In genomic region chrX:97691901-97692455, GRCh38 we compare ENCODE assay signal across 23 cellular contexts.
A peak's percentile ranks its signal among the peaks of the same experiment; 100 is the strongest.
DNase-seq lines count a peak whose midpoint lies in the region; ATAC-seq, FAIRE-seq and TF ChIP-seq lines count a peak whose summit lies in the region.
"Had no signal": no experiment of that assay in that cellular context is flagged by ENCODE, and none has a peak within 500 bp of the region (broad histone marks: within the 10 kb centered on the region; RNA-seq: fewer than 3 reads in every experiment).

No MANE protein-coding gene starts in this region.

- POLR2A ChIA-PET in endothelial cell of umbilical vein (lab: Charles Lee), result no interaction called here

- ATAC-seq in GM23338, result no peak

- dilution Hi-C loops in endothelial cell of umbilical vein (cut with MboI; ENCODE audit: extremely low pct_ligation_motif_present, low sequenced_read_pairs), result no loop called here

- H2AFZ ChIP-seq in GM23338 (no peak overlapping the region), endothelial cell of umbilical vein (ENCODE audit: low read depth, low read length) (no peak overlapping the region)

- TF ChIP-seq CTCF in GM23338 (conservative IDR thresholded peaks at IDR 0.05; ENCODE audit: low read depth in 2 of 2) (no peak), WERI-Rb-1 (IDR thresholded peaks at IDR 0.05; ENCODE audit: low read depth, low read length) (no peak), endothelial cell of umbilical vein (IDR thresholded peaks at IDR 0.05; ENCODE audit: extremely low read depth in 1 of 2, insufficient read depth in 1 of 2, low read depth in 1 of 2, low read length in 2 of 2) (no peak), mesothelial cell of epicardium (IDR thresholded peaks at IDR 0.05; ENCODE audit: unreplicated experiment) (no peak), brain microvascular endothelial cell (IDR thresholded peaks at IDR 0.05; ENCODE audit: low read depth, low read length, missing control alignments) (no peak), ascending aorta (IDR thresholded peaks at IDR 0.05) (no peak)

- H3K9ac ChIP-seq in endothelial cell of umbilical vein (replicated peaks; ENCODE audit: extremely low read depth, insufficient read depth, low read length), result peak overlapping the region; percentile 16

- H3K4me1 Mint-ChIP-seq in GM23338 (peaks cover 18% of the 10 kb centered on the region), mesothelial cell of epicardium (peaks cover 16% of the 10 kb centered on the region)
- H3K4me1 Mint-ChIP-seq: B cell had no signal

- H3K27ac Mint-ChIP-seq in GM23338 (no peak overlapping the region), mesothelial cell of epicardium (peak overlapping the region; percentile 63)
- H3K27ac Mint-ChIP-seq: B cell, CD14-positive monocyte had no signal

- H3K4me3 ChIP-seq in GM23338, result no peak overlapping the region
- 0 out of 2 replicates have a peak overlapping the region, but pooled peaks have one; percentile 14 for H3K4me3 ChIP-seq in WERI-Rb-1 (ENCODE audit: low read depth, low read length)
- H3K4me3 ChIP-seq in endothelial cell of umbilical vein (replicated peaks in 1 of 3; ENCODE audit: insufficient read depth in 1 of 3, low read depth in 1 of 3, low read length in 3 of 3), result no peak overlapping the region
- H3K4me3 ChIP-seq in brain microvascular endothelial cell (ENCODE audit: low read depth, low read length), result no peak overlapping the region
- no peak overlapping the region for H3K4me3 ChIP-seq in ascending aorta
- H3K4me3 ChIP-seq: Peyer's patch, SJCRH30 had no signal

- H3K27me3 ChIP-seq in GM23338 (ENCODE audit: insufficient read depth), result no peaks in the 10 kb centered on the region
- H3K27me3 ChIP-seq in WERI-Rb-1 (ENCODE audit: insufficient read depth, low read depth, severe bottlenecking), result no peaks in the 10 kb centered on the region
- H3K27me3 ChIP-seq in endothelial cell of umbilical vein (ENCODE audit: control insufficient read depth in 2 of 2, insufficient read depth in 2 of 2, low read length in 2 of 2), result no peaks in the 10 kb centered on the region
- H3K27me3 ChIP-seq in brain microvascular endothelial cell (replicated peaks), result no peaks in the 10 kb centered on the region
- no peaks in the 10 kb centered on the region for H3K27me3 ChIP-seq in ascending aorta
- H3K27me3 ChIP-seq: Peyer's patch, SJCRH30 had no signal

- H3K27me3 Mint-ChIP-seq in GM23338 (ENCODE audit: insufficient read depth, low read depth, poor library complexity) (no peaks in the 10 kb centered on the region), mesothelial cell of epicardium (ENCODE audit: low read depth) (no peaks in the 10 kb centered on the region)
- H3K27me3 Mint-ChIP-seq: B cell had no signal

- in situ Hi-C loops in brain microvascular endothelial cell (cut with HindIII; ENCODE audit: low pct_ligation_motif_present, low sequenced_read_pairs), result no loop called here

- H3K4me3 Mint-ChIP-seq in GM23338 (no peak overlapping the region), mesothelial cell of epicardium (no peak overlapping the region)
- H3K4me3 Mint-ChIP-seq: B cell, CD14-positive monocyte had no signal

- H3K9me2 ChIP-seq in GM23338 (ENCODE audit: insufficient read depth), result no peaks in the 10 kb centered on the region

- H3F3A ChIP-seq in GM23338 (replicated peaks; ENCODE audit: low read depth), result no peaks in the 10 kb centered on the region

- H3K36me3 ChIP-seq in GM23338 (ENCODE audit: insufficient read depth) (no peaks in the 10 kb centered on the region), WERI-Rb-1 (no peaks in the 10 kb centered on the region), endothelial cell of umbilical vein (ENCODE audit: control insufficient read depth in 2 of 2, extremely low read depth in 1 of 2, insufficient read depth in 2 of 2, low read length in 2 of 2) (no peaks in the 10 kb centered on the region), brain microvascular endothelial cell (replicated peaks) (no peaks in the 10 kb centered on the region), ascending aorta (no peaks in the 10 kb centered on the region)
- H3K36me3 ChIP-seq: Peyer's patch, SJCRH30 had no signal

- no peak for DNase-seq in GM23338 (ENCODE audit: low spot score)
- no peak for DNase-seq in WERI-Rb-1
- peak; percentile 50 for DNase-seq in endothelial cell of umbilical vein (ENCODE audit: low read depth, low spot score)
- no peak for DNase-seq in mesothelial cell of epicardium (ENCODE audit: low spot score in 2 of 2, unreplicated experiment in 2 of 2)
- no peak for DNase-seq in brain microvascular endothelial cell
- DNase-seq in ascending aorta (ENCODE audit: low spot score in 2 of 2), result no peak
- no peak for DNase-seq in NCI-H1694 treated with DMSO at 0.1 percent for 48 hours (lab: John Stamatoyannopoulos, UW)
- no peak for DNase-seq in activated CD4-positive, alpha-beta T cell treated with anti-CD3 and anti-CD28 coated beads, Interleukin-2, amount 50 U/mL, for 4 hours
- DNase-seq: DMS79 treated with DMSO at 0.1 percent for 48 hours, HCEC 1CT, MV-4-11, NCI-H1105 treated with DMSO at 0.1 percent for 48 hours, NCI-H2081, NCI-H2171, NCI-H345, NCI-H524, NCI-H774, Peyer's patch, SJCRH30 had no signal

- FAIRE-seq in endothelial cell of umbilical vein (lab: Jason Lieb, UNC), result peak; percentile 67
- FAIRE-seq: A204.1, HTR-8/SVneo had no signal

- H3K27ac ChIP-seq in GM23338 (ENCODE audit: low read depth) (0 out of 2 replicates have a peak overlapping the region, but pooled peaks have one; percentile 53), WERI-Rb-1 (peak overlapping the region; percentile 79), endothelial cell of umbilical vein (ENCODE audit: insufficient read depth, low read depth, low read length) (peak overlapping the region; percentile 18), brain microvascular endothelial cell (no peak overlapping the region), ascending aorta (no peak overlapping the region)
- H3K27ac ChIP-seq: Peyer's patch, SJCRH30 had no signal

- H3K4me1 ChIP-seq in GM23338 (ENCODE audit: insufficient read depth), result peaks cover 23% of the 10 kb centered on the region
- peaks cover 9% of the 10 kb centered on the region for H3K4me1 ChIP-seq in endothelial cell of umbilical vein (ENCODE audit: control insufficient read depth, extremely low read depth, insufficient read depth, low read length)
- no peaks in the 10 kb centered on the region for H3K4me1 ChIP-seq in ascending aorta
- H3K4me1 ChIP-seq: Peyer's patch, SJCRH30 had no signal

- 0 out of 2 replicates have a peak overlapping the region, but pooled peaks have one; percentile 41 for H3K4me2 ChIP-seq in GM23338
- H3K4me2 ChIP-seq in endothelial cell of umbilical vein (ENCODE audit: insufficient read depth, low read length), result peak overlapping the region; percentile 51

- H4K20me1 ChIP-seq in GM23338 (replicated peaks; ENCODE audit: insufficient read depth) (no peaks in the 10 kb centered on the region), endothelial cell of umbilical vein (replicated peaks; ENCODE audit: control insufficient read depth, extremely low read depth, insufficient read depth, low read length) (no peaks in the 10 kb centered on the region)

- no TSS peak for BruUV-seq in endothelial cell of umbilical vein (replicated peaks; lab: Mats Ljungman, UMichigan)

- H3K9me3 ChIP-seq in WERI-Rb-1 (ENCODE audit: severe bottlenecking) (peaks cover 8% of the 10 kb centered on the region), endothelial cell of umbilical vein (replicated peaks; ENCODE audit: control insufficient read depth, insufficient read depth, low read length) (no peaks in the 10 kb centered on the region), ascending aorta (no peaks in the 10 kb centered on the region)
- H3K9me3 ChIP-seq: Peyer's patch, SJCRH30 had no signal

- H3K36me3 Mint-ChIP-seq in GM23338 (ENCODE audit: low read depth) (no peaks in the 10 kb centered on the region), mesothelial cell of epicardium (no peaks in the 10 kb centered on the region)
- H3K36me3 Mint-ChIP-seq: CD14-positive monocyte had no signal

- no peak for TF ChIP-seq POLR2A in endothelial cell of umbilical vein (IDR thresholded peaks at IDR 0.05; ENCODE audit: low read depth, low read length)

- H3K79me2 ChIP-seq in GM23338 (replicated peaks; ENCODE audit: insufficient read depth), result no peaks in the 10 kb centered on the region
- no peaks in the 10 kb centered on the region for H3K79me2 ChIP-seq in endothelial cell of umbilical vein (ENCODE audit: control insufficient read depth, insufficient read depth, low read length)

- intact Hi-C loops in endothelial cell of umbilical vein (cut with micrococcal nuclease) (no loop called here), ascending aorta (cut with DNase I) (no loop called here)

- H3K9me3 Mint-ChIP-seq in GM23338 (peaks cover 3% of the 10 kb centered on the region; the same call in 2 of the 3 replicates), mesothelial cell of epicardium (peaks cover 19% of the 10 kb centered on the region)
- H3K9me3 Mint-ChIP-seq: CD14-positive monocyte had no signal

- CTCF ChIA-PET in endothelial cell of umbilical vein (lab: Charles Lee), result no interaction called here

- H3K9me1 ChIP-seq in endothelial cell of umbilical vein (replicated peaks; ENCODE audit: control insufficient read depth, extremely low read depth, insufficient read depth, low read length), result no peaks in the 10 kb centered on the region

TF ChIP-seq in GM23338, 12 proteins besides CTCF, POLR2A, EP300 and RAD21 (continues in another document):
- TF ChIP-seq ZNF331 (CRISPR knock-in tag; IDR thresholded peaks at IDR 0.05; ENCODE audit: low read depth) (no peak), CREB1 (CRISPR knock-in tag; IDR thresholded peaks at IDR 0.05; ENCODE audit: low read depth) (no peak), POLR2AphosphoS5 (IDR thresholded peaks at IDR 0.05; ENCODE audit: low read depth) (no peak)

TF ChIP-seq in endothelial cell of umbilical vein, 7 proteins besides CTCF, POLR2A, EP300 and RAD21:
- no peak for TF ChIP-seq POLR2AphosphoS5 (IDR thresholded peaks at IDR 0.05; ENCODE audit: insufficient read depth, low read depth, low read length)
- TF ChIP-seq MYC (IDR thresholded peaks at IDR 0.05; ENCODE audit: low read depth, low read length), result no peak
- no peak for TF ChIP-seq FOS (IDR thresholded peaks at IDR 0.05; ENCODE audit: borderline replicate concordance, insufficient read depth, low read length)
- TF ChIP-seq MAX (IDR thresholded peaks at IDR 0.05; ENCODE audit: insufficient read depth, insufficient read length), result no peak
- TF ChIP-seq EZH2 (IDR thresholded peaks at IDR 0.05; ENCODE audit: borderline replicate concordance, low read depth, low read length, severe bottlenecking), result no peak
- no peak for TF ChIP-seq GATA2 (IDR thresholded peaks at IDR 0.05; ENCODE audit: insufficient read depth, insufficient read length, low read depth, low read length)
- no peak for TF ChIP-seq JUN (IDR thresholded peaks at IDR 0.05; ENCODE audit: borderline replicate concordance, insufficient read depth, insufficient read length, low read depth)

Comparison
In these comparisons a context has a peak if more than half of its experiments do, and no peak if none do; other contexts are left out.
1. H3K27ac ChIP-seq: peak in GM23338 (single experiment), WERI-Rb-1 (single experiment) and endothelial cell of umbilical vein (single experiment); none in brain microvascular endothelial cell (single experiment) and ascending aorta (0 of 2).